Comparison of ENCODE assay signal across 2 cellular contexts in genomic region chr2:121853149-121853548, GRCh38.
DNase-seq lines count a peak whose midpoint lies in the region; ATAC-seq, FAIRE-seq and TF ChIP-seq lines count a peak whose summit lies in the region.
"Not testable (repeated sequence)": the region's sequence is repeated elsewhere in the genome, so short reads cannot be mapped to it uniquely, and the experiment has no call there.

No MANE protein-coding gene starts in this region.

- not testable (repeated sequence) for H3K9ac ChIP-seq in K562 (ENCODE audit: insufficient read depth in 1 of 2, low read depth in 2 of 2, low read length in 2 of 2)

- CTCF ChIA-PET in HEK293 (lab: Yijun Ruan, JAX); K562 (lab: Yijun Ruan, JAX; ENCODE audit: low intra/inter-chr PET ratio): not testable (repeated sequence)

- intact Hi-C loops in K562 (cut with micrococcal nuclease) = not testable (repeated sequence)

- not testable (repeated sequence) for H3K4me2 ChIP-seq in K562 (ENCODE audit: insufficient read depth, low read length)

- peaks cover 5 to 10% of the 10 kb centered on the region in 2 experiments; a peak in 3 of 5 replicates for H3K27me3 ChIP-seq in K562 (ENCODE audit: control insufficient read depth in 2 of 2, insufficient read depth in 2 of 2, low read length in 2 of 2)

- H3K4me1 ChIP-seq in HEK293 (ENCODE audit: control insufficient read depth, insufficient read depth, low read length); K562 (replicated peaks in 1 of 2; ENCODE audit: control insufficient read depth in 2 of 2, insufficient read depth in 2 of 2, low read length in 2 of 2): not testable (repeated sequence)

- BruUV-seq in K562 (replicated peaks; lab: Mats Ljungman, UMichigan) = not testable (repeated sequence)

- H4K20me1 ChIP-seq in K562 (replicated peaks; ENCODE audit: control insufficient read depth, insufficient read depth, low read length) = not testable (repeated sequence)

- DNase-seq in K562 (ENCODE audit: extremely low read depth in 1 of 4, low spot score in 3 of 4) = not testable (repeated sequence)

- not testable (repeated sequence) for TF ChIP-seq POLR2A in K562 (conservative IDR thresholded peaks at IDR 0.05)

- POLR2A ChIA-PET in HEK293 (lab: Yijun Ruan, JAX); K562 (lab: Yijun Ruan, JAX): not testable (repeated sequence)

- H3K9me1 ChIP-seq in K562 (ENCODE audit: control insufficient read depth, insufficient read depth, low read length) = not testable (repeated sequence)

- not testable (repeated sequence) for H3K36me3 ChIP-seq in HEK293 (ENCODE audit: control insufficient read depth in 2 of 2, insufficient read depth in 1 of 2, low read length in 2 of 2); K562 (ENCODE audit: control insufficient read depth, insufficient read depth, low read length)

- TF ChIP-seq RAD21 in K562 (CRISPR knock-in tag; conservative IDR thresholded peaks at IDR 0.05 in 1 of 2, IDR thresholded peaks at IDR 0.05 in 1 of 2) = not testable (repeated sequence)

- WGBS in K562 (ENCODE audit: insufficient coverage, low coverage, missing lambda C conversion rate) = 0% methylated on average over 1 of the region's 1 CpG

- FAIRE-seq in K562 (lab: Jason Lieb, UNC) = not testable (repeated sequence)

- in situ Hi-C loops in K562 (cut with MboI) = not testable (repeated sequence)

- not testable (repeated sequence) for H3K79me2 ChIP-seq in K562 (ENCODE audit: control insufficient read depth, insufficient read depth, low read length)

- not testable (repeated sequence) for H2AFZ ChIP-seq in K562 (ENCODE audit: low read depth, low read length)

- H3K4me3 ChIP-seq in HEK293 (ENCODE audit: low read depth, low read length); K562: not testable (repeated sequence)

- not testable (repeated sequence) for H3K9me3 ChIP-seq in HEK293 (ENCODE audit: control insufficient read depth, insufficient read depth, low read depth, low read length); K562 (replicated peaks; ENCODE audit: control insufficient read depth, insufficient read depth, low read depth, low read length)

- not testable (repeated sequence) for TF ChIP-seq CTCF in HEK293 (tag by site-specific recombination; IDR thresholded peaks at IDR 0.05); K562 (IDR thresholded peaks at IDR 0.05 in 2 of 3, conservative IDR thresholded peaks at IDR 0.05 in 1 of 3; ENCODE audit: insufficient read depth in 2 of 3, low read depth in 1 of 3, low read length in 3 of 3)

- H3K27ac ChIP-seq in HEK293 (ENCODE audit: extremely low read depth, low read depth, low read length); K562 (ENCODE audit: extremely low read depth, low read depth, low read length): not testable (repeated sequence)

- not testable (repeated sequence) for TF ChIP-seq EP300 in K562 (IDR thresholded peaks at IDR 0.05; ENCODE audit: low read length)

- not testable (repeated sequence) for ATAC-seq in K562

TF ChIP-seq in HEK293, 187 proteins besides CTCF, POLR2A, EP300 and RAD21:
- peak; percentile 41; the same call in 1 of the 2 replicates for TF ChIP-seq ZNF366 (tag by site-specific recombination; conservative IDR thresholded peaks at IDR 0.05)

TF ChIP-seq in K562, 482 proteins besides CTCF, POLR2A, EP300 and RAD21:
- TF ChIP-seq ZNF512 (tag; IDR thresholded peaks at IDR 0.05) = peak; percentile 93
TF ChIP-seq in K562: peak in this region for 1; not testable (repeated sequence) for 481.
